In genomic region chr10:71040326-71040725, GRCh38 we compare ENCODE assay signal across 20 cellular contexts.
DNase-seq lines count a peak whose midpoint lies in the region; ATAC-seq and TF ChIP-seq lines count a peak whose summit lies in the region.
"Had no signal": no experiment of that assay in that cellular context is flagged by ENCODE, and none has a peak within 500 bp of the region (broad histone marks: within the 10 kb centered on the region; RNA-seq: fewer than 3 reads in every experiment).

No MANE protein-coding gene starts in this region.

- no peak overlapping the region for H3K4me3 ChIP-seq in Panc1 (ENCODE audit: low read depth in 2 of 2, low read length in 2 of 2)

- H3K27ac ChIP-seq in Panc1 (ENCODE audit: low read length), result no peak overlapping the region
- H3K27ac ChIP-seq: 22Rv1 had no signal

- intact Hi-C loops in Panc1 (cut with micrococcal nuclease; ENCODE audit: unreplicated experiment), result no loop called here

- no peaks in the 10 kb centered on the region for H3K36me3 ChIP-seq in Panc1 (ENCODE audit: control insufficient read depth, insufficient read depth, low read length)

- DNase-seq in NCI-H1092 treated with DMSO at 0.1 percent for 48 hours (lab: John Stamatoyannopoulos, UW) (peak; percentile 12), NCI-H1092 (lab: John Stamatoyannopoulos, UW) (no peak), Panc1 (ENCODE audit: low read depth, low spot score) (no peak), DMS53 treated with DMSO at 0.1 percent for 48 hours (lab: John Stamatoyannopoulos, UW; ENCODE audit: unreplicated experiment) (no peak)
- DNase-seq in activated effector memory CD4-positive, alpha-beta T cell treated with anti-CD3 and anti-CD28 coated beads, Interleukin-2, amount 50 U/mL, for 16 hours, result peak; percentile 30
- no peak for DNase-seq in activated effector memory CD4-positive, alpha-beta T cell treated with Interleukin-2 at 50 U/mL for 16 hours
- DNase-seq in activated naive CD4-positive, alpha-beta T cell treated with anti-CD3 and anti-CD28 coated beads, Interleukin-2, amount 10 ng/mL, durations not matched to agents 7 days and 5 days, result no peak
- DNase-seq: ACHN; C1 segment of cervical spinal cord; CD8-positive, alpha-beta memory T cell; GDM1; MV-4-11; NCI-H2029 treated with DMSO at 0.1 percent for 48 hours; NCI-H226; NCI-H524 treated with DMSO at 0.1 percent for 48 hours; T-cell had no signal

- POLR2A ChIA-PET in Panc1 (lab: Charles Lee), result no interaction called here

- no peak overlapping the region for H3K4me3 Mint-ChIP-seq in activated naive CD4-positive, alpha-beta T cell treated with anti-CD3 and anti-CD28 coated beads, Interleukin-2, amount 10 ng/mL, durations not matched to agents 7 days and 5 days
- H3K4me3 Mint-ChIP-seq: CD8-positive, alpha-beta memory T cell; T-cell; T-helper 2 cell treated with Interferon-gamma antibody and Interleukin-4, amounts not matched to agents 5 μg/mL and 100 μg/mL, for 36 hours had no signal

- no peaks in the 10 kb centered on the region for H3K36me3 Mint-ChIP-seq in activated naive CD4-positive, alpha-beta T cell treated with anti-CD3 and anti-CD28 coated beads, Interleukin-2, amount 10 ng/mL, durations not matched to agents 7 days and 5 days
- H3K36me3 Mint-ChIP-seq: CD8-positive, alpha-beta memory T cell; T-cell had no signal

- H3K27me3 Mint-ChIP-seq in activated naive CD4-positive, alpha-beta T cell treated with anti-CD3 and anti-CD28 coated beads, Interleukin-2, amount 10 ng/mL, durations not matched to agents 7 days and 5 days, result peaks cover 3% of the 10 kb centered on the region

- ATAC-seq in Panc1 (0 out of 2 replicates have a peak, but pooled peaks have one; percentile 13), HG02642 (IDR thresholded peaks at IDR 0.05; ENCODE audit: poor library complexity, unreplicated experiment) (no peak)
- ATAC-seq: HCT116, T-cell had no signal

- no peaks in the 10 kb centered on the region for H3K9me3 ChIP-seq in Panc1 (ENCODE audit: control insufficient read depth, insufficient read depth, low read depth, low read length)

- no peaks in the 10 kb centered on the region for H3K4me1 ChIP-seq in Panc1 (ENCODE audit: control insufficient read depth, insufficient read depth, low read length)

- H3K9me3 Mint-ChIP-seq in activated naive CD4-positive, alpha-beta T cell treated with anti-CD3 and anti-CD28 coated beads, Interleukin-2, amount 10 ng/mL, durations not matched to agents 7 days and 5 days, result no peaks in the 10 kb centered on the region
- H3K9me3 Mint-ChIP-seq: CD8-positive, alpha-beta memory T cell; T-cell; T-helper 2 cell treated with Interferon-gamma antibody and Interleukin-4, amounts not matched to agents 5 μg/mL and 100 μg/mL, for 36 hours had no signal

- no peak for TF ChIP-seq CTCF in Panc1 (IDR thresholded peaks at IDR 0.05)

- H3K27ac Mint-ChIP-seq in activated naive CD4-positive, alpha-beta T cell treated with anti-CD3 and anti-CD28 coated beads, Interleukin-2, amount 10 ng/mL, durations not matched to agents 7 days and 5 days, result no peak overlapping the region
- H3K27ac Mint-ChIP-seq: T-cell; T-helper 2 cell treated with Interferon-gamma antibody and Interleukin-4, amounts not matched to agents 5 μg/mL and 100 μg/mL, for 36 hours had no signal

- in situ Hi-C loops in Panc1 (cut with HindIII; ENCODE audit: low pct_unique_long_range_greater_than_20kb, low sequenced_read_pairs), result no loop called here

- no peaks in the 10 kb centered on the region for H3K4me1 Mint-ChIP-seq in activated naive CD4-positive, alpha-beta T cell treated with anti-CD3 and anti-CD28 coated beads, Interleukin-2, amount 10 ng/mL, durations not matched to agents 7 days and 5 days
- H3K4me1 Mint-ChIP-seq: CD8-positive, alpha-beta memory T cell; T-cell had no signal

- BruUV-seq in Panc1 (replicated peaks; lab: Mats Ljungman, UMichigan), result no TSS peak

- CTCF ChIA-PET in Panc1 (lab: Charles Lee), result interaction anchor here (0.7 kb wide), 1 partner anchor 9 kb away, joined by 3 read pairs; no protein-coding TSS in a partner anchor
- CTCF ChIA-PET in activated naive CD4-positive, alpha-beta T cell treated with anti-CD3 and anti-CD28 coated beads, Interleukin-2, amount 10 ng/mL, durations not matched to agents 7 days and 5 days (lab: Charles Lee), result no interaction called here

- peaks cover 6% of the 10 kb centered on the region; the same call in 1 of the 2 replicates for H3K27me3 ChIP-seq in Panc1 (ENCODE audit: control insufficient read depth, insufficient read depth, low read length)

Comparison
In these comparisons a context has a peak if more than half of its experiments do, and no peak if none do; other contexts are left out.
1. DNase-seq: peak in NCI-H1092 treated with DMSO at 0.1 percent for 48 hours (single experiment) and activated effector memory CD4-positive, alpha-beta T cell treated with anti-CD3 and anti-CD28 coated beads, Interleukin-2, amount 50 U/mL, for 16 hours (single experiment); none in NCI-H1092 (single experiment), activated effector memory CD4-positive, alpha-beta T cell treated with Interleukin-2 at 50 U/mL for 16 hours (single experiment), Panc1 (single experiment), DMS53 treated with DMSO at 0.1 percent for 48 hours (single experiment) and activated naive CD4-positive, alpha-beta T cell treated with anti-CD3 and anti-CD28 coated beads, Interleukin-2, amount 10 ng/mL, durations not matched to agents 7 days and 5 days (single experiment).